10 cellular contexts compared by ENCODE assay signal in genomic region chr1:101996830-101997485, GRCh38. TPM values are rescaled to one million over a fixed set of nuclear protein-coding genes. Genes with fewer than 3 reads are reported as not detected.
DNase-seq lines count a peak whose midpoint lies in the region; ATAC-seq, FAIRE-seq and TF ChIP-seq lines count a peak whose summit lies in the region.
"Had no signal": no experiment of that assay in that cellular context is flagged by ENCODE, and none has a peak within 500 bp of the region (broad histone marks: within the 10 kb centered on the region; RNA-seq: fewer than 3 reads in every experiment).

Gene OLFM3 (minus strand): TSS chr1:101996926.

- no peak within 1 kb of the TSS for H3K4me3 Mint-ChIP-seq in activated naive CD8-positive, alpha-beta T cell treated with anti-CD3 and anti-CD28 coated beads for 36 hours

- H3K27ac ChIP-seq in left lung = no peak within 1 kb of the TSS
- H3K27ac ChIP-seq in colonic mucosa = no peak within 1 kb of the TSS
- H3K27ac ChIP-seq in vagina = no peak within 1 kb of the TSS

- peaks cover 3% of the 10 kb centered on the region for H3K4me1 Mint-ChIP-seq in activated naive CD8-positive, alpha-beta T cell treated with anti-CD3 and anti-CD28 coated beads for 36 hours

- H3K4me1 ChIP-seq in left lung (no peaks in the 10 kb centered on the region), colonic mucosa (no peaks in the 10 kb centered on the region), vagina (no peaks in the 10 kb centered on the region)

- intact Hi-C loops in left lung (cut with DNase I) (no loop called here), colonic mucosa (cut with DNase I) (no loop called here), vagina (cut with DNase I) (no loop called here)

- no peaks in the 10 kb centered on the region for H3K36me3 Mint-ChIP-seq in activated naive CD8-positive, alpha-beta T cell treated with anti-CD3 and anti-CD28 coated beads for 36 hours

- no peak for FAIRE-seq in D721Med (lab: Jason Lieb, UNC)
- FAIRE-seq: islet of Langerhans had no signal

- peaks cover 26% of the 10 kb centered on the region for H3K27me3 Mint-ChIP-seq in activated naive CD8-positive, alpha-beta T cell treated with anti-CD3 and anti-CD28 coated beads for 36 hours

- TF ChIP-seq CTCF in D721Med (IDR thresholded peaks at IDR 0.05; ENCODE audit: insufficient read depth, missing control alignments) = no peak
- TF ChIP-seq CTCF in left lung (IDR thresholded peaks at IDR 0.05) = no peak
- TF ChIP-seq CTCF in colonic mucosa (IDR thresholded peaks at IDR 0.05) = no peak
- no peak for TF ChIP-seq CTCF in vagina (IDR thresholded peaks at IDR 0.05)

- ATAC-seq in left lung (peak; percentile 91), GM21529 (IDR thresholded peaks at IDR 0.05; ENCODE audit: unreplicated experiment) (no peak), GM18517 (IDR thresholded peaks at IDR 0.05; ENCODE audit: unreplicated experiment) (no peak)

- H3K27me3 ChIP-seq in left lung = peaks cover 0 to 23% of the 10 kb centered on the region in 2 donors
- H3K27me3 ChIP-seq in colonic mucosa = no peaks in the 10 kb centered on the region
- no peaks in the 10 kb centered on the region for H3K27me3 ChIP-seq in vagina

- H3K36me3 ChIP-seq in left lung (no peaks in the 10 kb centered on the region), colonic mucosa (no peaks in the 10 kb centered on the region), vagina (no peaks in the 10 kb centered on the region)

- H3K9me3 Mint-ChIP-seq in activated naive CD8-positive, alpha-beta T cell treated with anti-CD3 and anti-CD28 coated beads for 36 hours = no peaks in the 10 kb centered on the region

- no peak within 1 kb of the TSS for H3K4me3 ChIP-seq in left lung
- H3K4me3 ChIP-seq in colonic mucosa = no peak within 1 kb of the TSS
- H3K4me3 ChIP-seq in vagina = no peak within 1 kb of the TSS

- TF ChIP-seq POLR2A in vagina (IDR thresholded peaks at IDR 0.05) = no peak

- no peak within 1 kb of the TSS for H3K27ac Mint-ChIP-seq in activated naive CD8-positive, alpha-beta T cell treated with anti-CD3 and anti-CD28 coated beads for 36 hours

- DNase-seq in D721Med (ENCODE audit: insufficient read length, low spot score) = peak; percentile 17
- DNase-seq in HK-2 (ENCODE audit: unreplicated experiment) = peak; percentile 43
- DNase-seq in activated naive CD8-positive, alpha-beta T cell treated with anti-CD3 and anti-CD28 coated beads for 36 hours = peak; percentile 1
- DNase-seq in left lung = peak in 1 of 2 donors; percentile 65
- no peak for DNase-seq in colonic mucosa
- DNase-seq in vagina (ENCODE audit: extremely low spot score in 2 of 2) = no peak

- no peaks in the 10 kb centered on the region for H3K9me3 ChIP-seq in left lung
- H3K9me3 ChIP-seq in colonic mucosa = no peaks in the 10 kb centered on the region
- H3K9me3 ChIP-seq in vagina = no peaks in the 10 kb centered on the region

- no peak within 1 kb of the TSS for H3K9ac ChIP-seq in colonic mucosa (ENCODE audit: low read depth in 2 of 2, low read length in 2 of 2)

RNA-seq across cellular contexts. Expression of gene OLFM3, which starts in this region (rescaled TPM):
- total RNA-seq in activated naive CD8-positive, alpha-beta T cell treated with anti-CD3 and anti-CD28 coated beads for 36 hours = not detected
- not detected for total RNA-seq in left lung
- total RNA-seq in colonic mucosa = under 1 TPM in 1 of 2 donors, not detected in 1; 0.37 TPM
- total RNA-seq in vagina = 0.49 TPM
- total RNA-seq: T-helper 2 cell treated with Interferon-gamma antibody and Interleukin-4, amounts not matched to agents 100 ng/mL and 5 ng/mL, for 36 hours had no signal

Comparison
In these comparisons a context has a peak if more than half of its experiments do, and no peak if none do; other contexts are left out.
1. Peak in DNase-seq in activated naive CD8-positive, alpha-beta T cell treated with anti-CD3 and anti-CD28 coated beads for 36 hours; RNA of the gene not detected or under 1 TPM.
2. Peak in ATAC-seq in left lung; RNA of the gene not detected or under 1 TPM.
3. DNase-seq: peak in D721Med (single experiment) and HK-2 (single experiment); none in colonic mucosa (single experiment) and vagina (0 of 2).